In the genomic region with DNA sequence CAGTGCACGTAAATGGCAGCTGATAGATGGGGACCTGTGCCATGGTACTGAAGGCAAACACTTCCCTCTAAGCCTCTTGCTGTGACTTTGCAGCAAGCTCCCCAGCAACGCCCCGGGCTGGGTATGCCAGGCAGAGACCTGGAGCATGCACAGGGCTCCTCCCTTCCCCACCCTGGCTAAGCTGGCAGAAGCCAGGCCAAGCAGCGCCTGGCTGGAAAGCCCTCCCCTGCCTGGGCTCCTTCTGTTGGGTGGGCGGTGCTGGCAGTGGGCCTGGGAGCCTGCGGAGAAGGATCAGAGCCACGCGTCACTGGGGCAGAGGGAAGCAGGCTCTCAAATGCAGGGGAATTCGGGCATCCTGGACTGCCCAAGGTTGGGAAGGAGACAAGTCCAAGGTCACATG, we compare ENCODE assay signal across 15 cellular contexts. TPM values are rescaled to one million over a fixed set of nuclear protein-coding genes. Genes with fewer than 3 reads are reported as not detected.
DNase-seq lines count a peak whose midpoint lies in the region; ATAC-seq and TF ChIP-seq lines count a peak whose summit lies in the region.
"Had no signal": no experiment of that assay in that cellular context is flagged by ENCODE, and none has a peak within 500 bp of the region (broad histone marks: within the 10 kb centered on the region; RNA-seq: fewer than 3 reads in every experiment).

No MANE protein-coding gene starts in this region.

- intact Hi-C loops in A673 (cut with micrococcal nuclease; ENCODE audit: unreplicated experiment) = no loop called here
- intact Hi-C loops in activated CD4-positive, alpha-beta T cell treated with anti-CD3 and anti-CD28 coated beads for 36 hours (cut with DNase I, micrococcal nuclease) = no loop called here

- H3K36me3 ChIP-seq in A673 (ENCODE audit: insufficient read depth, low read length, poor library complexity, severe bottlenecking) (no peaks in the 10 kb centered on the region), gastroesophageal sphincter (no peaks in the 10 kb centered on the region)
- H3K36me3 ChIP-seq in effector memory CD4-positive, alpha-beta T cell (ENCODE audit: control insufficient read depth, insufficient read depth, low read length) = no peaks in the 10 kb centered on the region

- no peak overlapping the region for H3K4me3 Mint-ChIP-seq in activated T-helper 17 cell treated with anti-CD3 and anti-CD28 coated beads, Interleukin-2, amount 50 U/mL, for 72 hours
- H3K4me3 Mint-ChIP-seq in activated CD4-positive, alpha-beta T cell treated with anti-CD3 and anti-CD28 coated beads for 36 hours = no peak overlapping the region

- TF ChIP-seq CTCF in A673 (conservative IDR thresholded peaks at IDR 0.05; ENCODE audit: low read depth, low read length) (no peak), gastroesophageal sphincter (IDR thresholded peaks at IDR 0.05) (no peak)

- H3K27me3 ChIP-seq in A673 (replicated peaks; ENCODE audit: insufficient read depth, low read depth, low read length, poor library complexity) (peaks cover 14% of the 10 kb centered on the region), gastroesophageal sphincter (peaks cover 74% of the 10 kb centered on the region)
- no peaks in the 10 kb centered on the region for H3K27me3 ChIP-seq in effector memory CD4-positive, alpha-beta T cell (replicated peaks; ENCODE audit: control insufficient read depth, insufficient read depth, low read length, poor library complexity, severe bottlenecking)

- CTCF ChIA-PET in A673 (lab: Charles Lee) = interaction anchor here (1.6 kb wide), 1 partner anchor 18 kb away, joined by 4 read pairs; no protein-coding TSS in a partner anchor
- CTCF ChIA-PET in activated CD4-positive, alpha-beta T cell treated with anti-CD3 and anti-CD28 coated beads for 36 hours (lab: Charles Lee) = interaction anchor here (0.7 to 0.8 kb wide), 2 partner anchors 14 to 131 kb away, joined by 4 read pairs; no protein-coding TSS in a partner anchor

- DNase-seq in A673 (ENCODE audit: low spot score) (peak; percentile 66), GM03348 (ENCODE audit: low spot score) (peak; percentile 59), inferior parietal cortex (ENCODE audit: extremely low spot score) (peak; percentile 5)
- no peak for DNase-seq in effector memory CD4-positive, alpha-beta T cell
- no peak for DNase-seq in activated CD4-positive, alpha-beta T cell treated with anti-CD3 and anti-CD28 coated beads for 36 hours
- DNase-seq: activated T-cell treated with anti-CD3 and anti-CD28 coated beads, Interleukin-2, amount 50 U/mL, for 1 hour; AML-193; amniotic stem cell; kidney glomerular epithelial cell; NCI-H2029; stimulated activated CD4-positive, alpha-beta T cell treated with anti-CD3 and anti-CD28 coated beads, Interleukin-2, amount 100 ng/mL, for 48 hours had no signal

- no peak overlapping the region for H3K27ac Mint-ChIP-seq in activated T-helper 17 cell treated with anti-CD3 and anti-CD28 coated beads, Interleukin-2, amount 50 U/mL, for 72 hours
- H3K27ac Mint-ChIP-seq in activated CD4-positive, alpha-beta T cell treated with anti-CD3 and anti-CD28 coated beads for 36 hours = no peak overlapping the region

- no peak for TF ChIP-seq EP300 in gastroesophageal sphincter (IDR thresholded peaks at IDR 0.05)

- H3K4me3 ChIP-seq in A673 (ENCODE audit: low read depth, low read length, poor library complexity, severe bottlenecking) = no peak overlapping the region
- H3K4me3 ChIP-seq in gastroesophageal sphincter = no peak overlapping the region
- no peak overlapping the region for H3K4me3 ChIP-seq in effector memory CD4-positive, alpha-beta T cell (ENCODE audit: insufficient read depth, low read depth, low read length, poor library complexity, severe bottlenecking)

- H3K27ac ChIP-seq in A673 (ENCODE audit: low read depth, low read length, poor library complexity, severe bottlenecking) (no peak overlapping the region), gastroesophageal sphincter (no peak overlapping the region)
- H3K27ac ChIP-seq in effector memory CD4-positive, alpha-beta T cell (ENCODE audit: insufficient read depth, low read length, poor library complexity, severe bottlenecking) = no peak overlapping the region

- no CpG with 5 or more reads among the region's 9 CpGs for WGBS in gastroesophageal sphincter (ENCODE audit: low coverage in 1 of 2), 2 donors

- H3K9me3 ChIP-seq in A673 (ENCODE audit: low read depth, low read length, poor library complexity, severe bottlenecking) (no peaks in the 10 kb centered on the region), gastroesophageal sphincter (no peaks in the 10 kb centered on the region)
- H3K9me3 ChIP-seq in effector memory CD4-positive, alpha-beta T cell (ENCODE audit: control insufficient read depth, low read length) = no peaks in the 10 kb centered on the region

- ATAC-seq in SK-N-SH treated with all-trans-retinoic acid at 6 μM for 48 hours (peak; percentile 55), gastroesophageal sphincter (no peak)
- ATAC-seq in activated T-helper 17 cell treated with anti-CD3 and anti-CD28 coated beads, Interleukin-2, amount 50 U/mL, for 72 hours (replicated peaks) = no peak
- ATAC-seq in activated CD4-positive, alpha-beta T cell treated with anti-CD3 and anti-CD28 coated beads for 36 hours = no peak

- H3K4me1 ChIP-seq in A673 (ENCODE audit: insufficient read depth, low read length, poor library complexity, severe bottlenecking) (peaks cover 10% of the 10 kb centered on the region), gastroesophageal sphincter (peaks cover 0 to 12% (median 0%) of the 10 kb centered on the region in 3 donors)
- no peaks in the 10 kb centered on the region for H3K4me1 ChIP-seq in effector memory CD4-positive, alpha-beta T cell (ENCODE audit: control insufficient read depth, insufficient read depth, low read length, poor library complexity, severe bottlenecking)

- POLR2A ChIA-PET in A673 (lab: Charles Lee; ENCODE audit: low non-redundant PET) = no interaction called here
- POLR2A ChIA-PET in activated CD4-positive, alpha-beta T cell treated with anti-CD3 and anti-CD28 coated beads for 36 hours (lab: Charles Lee) = no interaction called here

- peaks cover 4% of the 10 kb centered on the region for H3K27me3 Mint-ChIP-seq in activated T-helper 17 cell treated with anti-CD3 and anti-CD28 coated beads, Interleukin-2, amount 50 U/mL, for 72 hours
- peaks cover 10% of the 10 kb centered on the region for H3K27me3 Mint-ChIP-seq in activated CD4-positive, alpha-beta T cell treated with anti-CD3 and anti-CD28 coated beads for 36 hours

- no peak for TF ChIP-seq POLR2A in gastroesophageal sphincter (IDR thresholded peaks at IDR 0.05)

- no peaks in the 10 kb centered on the region for H3K9me3 Mint-ChIP-seq in activated T-helper 17 cell treated with anti-CD3 and anti-CD28 coated beads, Interleukin-2, amount 50 U/mL, for 72 hours
- no peaks in the 10 kb centered on the region for H3K9me3 Mint-ChIP-seq in activated CD4-positive, alpha-beta T cell treated with anti-CD3 and anti-CD28 coated beads for 36 hours (ENCODE audit: low read depth)

- no TSS peak for BruUV-seq in A673 (replicated peaks; lab: Mats Ljungman, UMichigan)

- no peaks in the 10 kb centered on the region for H3K36me3 Mint-ChIP-seq in activated T-helper 17 cell treated with anti-CD3 and anti-CD28 coated beads, Interleukin-2, amount 50 U/mL, for 72 hours (ENCODE audit: low read depth)
- no peaks in the 10 kb centered on the region for H3K36me3 Mint-ChIP-seq in activated CD4-positive, alpha-beta T cell treated with anti-CD3 and anti-CD28 coated beads for 36 hours (ENCODE audit: low read depth)

- H3K4me1 Mint-ChIP-seq in activated T-helper 17 cell treated with anti-CD3 and anti-CD28 coated beads, Interleukin-2, amount 50 U/mL, for 72 hours = peaks cover 2% of the 10 kb centered on the region
- H3K4me1 Mint-ChIP-seq in activated CD4-positive, alpha-beta T cell treated with anti-CD3 and anti-CD28 coated beads for 36 hours = peaks cover 3% of the 10 kb centered on the region

TF ChIP-seq in SK-N-SH treated with all-trans-retinoic acid at 6 μM for 48 hours, 23 proteins besides CTCF, POLR2A, EP300 and RAD21 (continues in another document):
- TF ChIP-seq ISL1 (CRISPR knock-in tag; IDR thresholded peaks at IDR 0.05) = no peak
- TF ChIP-seq, protein P1, sequence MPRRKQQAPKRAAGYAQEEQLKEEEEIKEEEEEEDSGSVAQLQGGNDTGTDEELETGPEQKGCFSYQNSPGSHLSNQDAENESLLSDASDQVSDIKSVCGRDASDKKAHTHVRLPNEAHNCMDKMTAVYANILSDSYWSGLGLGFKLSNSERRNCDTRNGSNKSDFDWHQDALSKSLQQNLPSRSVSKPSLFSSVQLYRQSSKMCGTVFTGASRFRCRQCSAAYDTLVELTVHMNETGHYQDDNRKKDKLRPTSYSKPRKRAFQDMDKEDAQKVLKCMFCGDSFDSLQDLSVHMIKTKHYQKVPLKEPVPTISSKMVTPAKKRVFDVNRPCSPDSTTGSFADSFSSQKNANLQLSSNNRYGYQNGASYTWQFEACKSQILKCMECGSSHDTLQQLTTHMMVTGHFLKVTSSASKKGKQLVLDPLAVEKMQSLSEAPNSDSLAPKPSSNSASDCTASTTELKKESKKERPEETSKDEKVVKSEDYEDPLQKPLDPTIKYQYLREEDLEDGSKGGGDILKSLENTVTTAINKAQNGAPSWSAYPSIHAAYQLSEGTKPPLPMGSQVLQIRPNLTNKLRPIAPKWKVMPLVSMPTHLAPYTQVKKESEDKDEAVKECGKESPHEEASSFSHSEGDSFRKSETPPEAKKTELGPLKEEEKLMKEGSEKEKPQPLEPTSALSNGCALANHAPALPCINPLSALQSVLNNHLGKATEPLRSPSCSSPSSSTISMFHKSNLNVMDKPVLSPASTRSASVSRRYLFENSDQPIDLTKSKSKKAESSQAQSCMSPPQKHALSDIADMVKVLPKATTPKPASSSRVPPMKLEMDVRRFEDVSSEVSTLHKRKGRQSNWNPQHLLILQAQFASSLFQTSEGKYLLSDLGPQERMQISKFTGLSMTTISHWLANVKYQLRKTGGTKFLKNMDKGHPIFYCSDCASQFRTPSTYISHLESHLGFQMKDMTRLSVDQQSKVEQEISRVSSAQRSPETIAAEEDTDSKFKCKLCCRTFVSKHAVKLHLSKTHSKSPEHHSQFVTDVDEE (CRISPR knock-in tag; IDR thresholded peaks at IDR 0.05) = no peak
- TF ChIP-seq OSR1 (CRISPR knock-in tag; IDR thresholded peaks at IDR 0.05) = no peak
- TF ChIP-seq ZNF70 (CRISPR knock-in tag; IDR thresholded peaks at IDR 0.05) = no peak

RNA-seq across cellular contexts. Expression of a gene that starts 3.6 kb away (rescaled TPM):
- 0.11 and 0.42 TPM in 2 replicates for total RNA-seq in A673 (2021)
- total RNA-seq in gastroesophageal sphincter = under 1 TPM in 3 of 4 donors, not detected in 1; 0.13 to 0.37 (median 0.31) TPM
- not detected for total RNA-seq in activated T-helper 17 cell treated with anti-CD3 and anti-CD28 coated beads, Interleukin-2, amount 50 U/mL, for 72 hours
- not detected for total RNA-seq in activated CD4-positive, alpha-beta T cell treated with anti-CD3 and anti-CD28 coated beads for 36 hours
- total RNA-seq: OCI-LY7 had no signal

RNA-seq across cellular contexts. Expression of a gene that starts 26.3 kb away (rescaled TPM):
- total RNA-seq in A673 (2021) (51.8 and 90.9 TPM in 2 replicates), gastroesophageal sphincter (10 to 100 TPM; 10.4 to 49.4 (median 16.5) TPM)
- total RNA-seq in activated T-helper 17 cell treated with anti-CD3 and anti-CD28 coated beads, Interleukin-2, amount 50 U/mL, for 72 hours = not detected
- not detected for total RNA-seq in activated CD4-positive, alpha-beta T cell treated with anti-CD3 and anti-CD28 coated beads for 36 hours
- total RNA-seq: OCI-LY7 had no signal

RNA-seq across cellular contexts. Expression of a gene that starts 50.7 kb away (rescaled TPM):
- total RNA-seq in A673 (2021) (75.3 and 82.6 TPM in 2 replicates), gastroesophageal sphincter (10 to 100 TPM; 20.2 to 34.0 (median 28.3) TPM)
- total RNA-seq in activated T-helper 17 cell treated with anti-CD3 and anti-CD28 coated beads, Interleukin-2, amount 50 U/mL, for 72 hours = 10 to 100 TPM; 21.2 to 67.4 TPM
- 10 to 100 TPM; 41.9 to 70.0 TPM for total RNA-seq in activated CD4-positive, alpha-beta T cell treated with anti-CD3 and anti-CD28 coated beads for 36 hours

Comparison
In these comparisons a context has a peak if more than half of its experiments do, and no peak if none do; other contexts are left out.
1. DNase-seq: peak in A673 (single experiment), GM03348 (single experiment) and inferior parietal cortex (single experiment); none in effector memory CD4-positive, alpha-beta T cell (0 of 3) and activated CD4-positive, alpha-beta T cell treated with anti-CD3 and anti-CD28 coated beads for 36 hours (single experiment).
2. RNA of a gene that starts 26.3 kb away (total RNA-seq): 51.8 to 90.9 TPM in A673 and 10.4 to 49.4 TPM in gastroesophageal sphincter; not detected in activated T-helper 17 cell treated with anti-CD3 and anti-CD28 coated beads, Interleukin-2, amount 50 U/mL, for 72 hours and not detected in activated CD4-positive, alpha-beta T cell treated with anti-CD3 and anti-CD28 coated beads for 36 hours; every median in the first group is over 10 times any median in the second.